ENCODE assay signal across 20 cellular contexts in the genomic region with DNA sequence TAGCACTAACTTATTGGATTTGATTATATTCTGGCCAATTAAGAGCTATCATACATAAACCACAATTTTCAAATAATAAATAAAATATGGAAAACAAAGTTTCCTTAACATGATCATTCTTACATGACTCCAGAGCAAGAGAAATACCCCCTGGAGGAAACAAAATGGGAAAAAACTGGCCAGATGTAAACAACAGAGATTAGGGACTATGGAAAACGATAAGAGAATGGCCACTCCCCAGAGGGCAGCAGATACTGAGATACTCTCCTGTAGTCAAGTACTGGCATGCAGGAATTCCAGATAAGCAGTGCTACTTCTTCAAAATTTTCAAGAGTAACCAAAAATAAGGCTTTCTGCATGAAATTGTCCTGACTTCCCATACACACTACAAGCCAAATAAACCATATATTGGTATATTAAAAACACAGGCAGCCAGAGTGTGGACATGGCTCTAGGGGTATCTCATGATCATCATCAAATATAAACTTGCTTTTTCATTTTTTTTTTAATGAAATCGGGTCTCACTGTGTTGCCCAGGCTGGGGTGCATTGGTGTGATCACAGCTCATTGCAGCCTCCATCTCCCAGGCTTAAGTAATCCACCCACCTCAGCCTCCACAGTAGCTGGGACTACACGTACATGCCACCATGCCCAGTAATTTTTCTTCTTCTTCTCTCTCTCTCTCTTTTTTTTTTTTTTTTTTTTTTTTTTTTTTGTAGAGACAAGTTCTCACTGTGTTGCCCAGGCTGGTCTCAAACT.
DNase-seq lines count a peak whose midpoint lies in the region; ATAC-seq and TF ChIP-seq lines count a peak whose summit lies in the region.
"Had no signal": no experiment of that assay in that cellular context is flagged by ENCODE, and none has a peak within 500 bp of the region (broad histone marks: within the 10 kb centered on the region; RNA-seq: fewer than 3 reads in every experiment).

No MANE protein-coding gene starts in this region.

- no peak overlapping the region for H3K27ac ChIP-seq in foreskin keratinocyte
- H3K27ac ChIP-seq in spleen: no peak overlapping the region
- H3K27ac ChIP-seq: PC-9 had no signal

- ATAC-seq in WTC11 (no peak), foreskin keratinocyte (no peak), omental fat pad (ENCODE audit: low FRiP score) (no peak)

- H3K4me3 Mint-ChIP-seq in WTC11: no peak overlapping the region
- no peak overlapping the region for H3K4me3 Mint-ChIP-seq in osteocyte (ENCODE audit: unreplicated experiment)
- H3K4me3 Mint-ChIP-seq: CD14-positive monocyte had no signal

- H3K4me1 Mint-ChIP-seq in WTC11 (no peaks in the 10 kb centered on the region), osteocyte (ENCODE audit: unreplicated experiment) (peaks cover 24% of the 10 kb centered on the region)

- H3K9me3 ChIP-seq in spleen: no peaks in the 10 kb centered on the region
- H3K9me3 ChIP-seq: MG63 had no signal

- H3K36me3 Mint-ChIP-seq in WTC11 (peaks cover 11% of the 10 kb centered on the region), osteocyte (ENCODE audit: unreplicated experiment) (peaks cover 5% of the 10 kb centered on the region)

- POLR2A ChIA-PET in WTC11 (lab: Charles Lee): interaction anchor here (0.6 kb wide), 1 partner anchor 11 kb away, joined by 5 read pairs; no protein-coding TSS in a partner anchor

- H3K36me3 ChIP-seq in spleen: no peaks in the 10 kb centered on the region

- peaks cover 7% of the 10 kb centered on the region for H3K4me1 ChIP-seq in foreskin keratinocyte
- H3K4me1 ChIP-seq in spleen: peaks cover 0 to 5% (median 0%) of the 10 kb centered on the region in 6 donors

- TF ChIP-seq CTCF in WTC11 (IDR thresholded peaks at IDR 0.05): no peak
- TF ChIP-seq CTCF in foreskin keratinocyte (conservative IDR thresholded peaks at IDR 0.05): peak; percentile 45
- no peak for TF ChIP-seq CTCF in osteocyte (IDR thresholded peaks at IDR 0.05)
- no peak for TF ChIP-seq CTCF in omental fat pad (IDR thresholded peaks at IDR 0.05)
- no peak for TF ChIP-seq CTCF in spleen (IDR thresholded peaks at IDR 0.05 in 8 of 11, conservative IDR thresholded peaks at IDR 0.05 in 3 of 11)

- H3K27ac Mint-ChIP-seq in WTC11 (no peak overlapping the region), osteocyte (ENCODE audit: unreplicated experiment) (peak overlapping the region; percentile 52)
- H3K27ac Mint-ChIP-seq: CD14-positive monocyte had no signal

- H3K27me3 ChIP-seq in foreskin keratinocyte (no peaks in the 10 kb centered on the region), spleen (replicated peaks in 1 of 7) (no peaks in the 10 kb centered on the region)
- H3K27me3 ChIP-seq: MG63 had no signal

- H3K4me3 ChIP-seq in spleen: no peak overlapping the region
- H3K4me3 ChIP-seq: MG63, PC-9 had no signal

- CTCF ChIA-PET in WTC11 (lab: Charles Lee): interaction anchor here (0.6 to 1.2 kb wide), 2 partner anchors 10 to 70 kb away, joined by 3 read pairs; no protein-coding TSS in a partner anchor

- no peak for TF ChIP-seq POLR2A in spleen (IDR thresholded peaks at IDR 0.05)

- intact Hi-C loops in spleen (cut with DNase I; ENCODE audit: low total_unique reads): no loop called here

- H3K9me3 Mint-ChIP-seq in WTC11 (peaks cover 11% of the 10 kb centered on the region), osteocyte (ENCODE audit: unreplicated experiment) (no peaks in the 10 kb centered on the region)
- H3K9me3 Mint-ChIP-seq: CD14-positive monocyte had no signal

- WGBS in spleen, 5 donors: 65 to 80% (median 79%) methylated on average over 3 of the region's 3 CpGs

- H3K27me3 Mint-ChIP-seq in WTC11 (ENCODE audit: low read depth): no peaks in the 10 kb centered on the region
- no peaks in the 10 kb centered on the region for H3K27me3 Mint-ChIP-seq in osteocyte (ENCODE audit: unreplicated experiment)

- peak; percentile 44 for DNase-seq in NCI-H226
- no peak for DNase-seq in WTC11 (ENCODE audit: low spot score)
- no peak for DNase-seq in foreskin keratinocyte
- DNase-seq in osteocyte (ENCODE audit: extremely low spot score, unreplicated experiment): no peak
- DNase-seq in islet precursor cell: no peak
- DNase-seq in omental fat pad (ENCODE audit: low spot score): no peak
- no peak for DNase-seq in spleen
- DNase-seq: ACHN, AML-193, COR-L47, GF-D8, Karpas-422, MG63, NCI-H1092, NCI-H146, NCI-H2081, NCI-H510A, NCI-H774, PC-9 had no signal

TF ChIP-seq in WTC11, 78 proteins besides CTCF, POLR2A, EP300 and RAD21:
- TF ChIP-seq, protein P1, sequence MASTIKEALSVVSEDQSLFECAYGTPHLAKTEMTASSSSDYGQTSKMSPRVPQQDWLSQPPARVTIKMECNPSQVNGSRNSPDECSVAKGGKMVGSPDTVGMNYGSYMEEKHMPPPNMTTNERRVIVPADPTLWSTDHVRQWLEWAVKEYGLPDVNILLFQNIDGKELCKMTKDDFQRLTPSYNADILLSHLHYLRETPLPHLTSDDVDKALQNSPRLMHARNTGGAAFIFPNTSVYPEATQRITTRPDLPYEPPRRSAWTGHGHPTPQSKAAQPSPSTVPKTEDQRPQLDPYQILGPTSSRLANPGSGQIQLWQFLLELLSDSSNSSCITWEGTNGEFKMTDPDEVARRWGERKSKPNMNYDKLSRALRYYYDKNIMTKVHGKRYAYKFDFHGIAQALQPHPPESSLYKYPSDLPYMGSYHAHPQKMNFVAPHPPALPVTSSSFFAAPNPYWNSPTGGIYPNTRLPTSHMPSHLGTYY (CRISPR knock-in tag; IDR thresholded peaks at IDR 0.05): no peak
- TF ChIP-seq, protein P2, sequence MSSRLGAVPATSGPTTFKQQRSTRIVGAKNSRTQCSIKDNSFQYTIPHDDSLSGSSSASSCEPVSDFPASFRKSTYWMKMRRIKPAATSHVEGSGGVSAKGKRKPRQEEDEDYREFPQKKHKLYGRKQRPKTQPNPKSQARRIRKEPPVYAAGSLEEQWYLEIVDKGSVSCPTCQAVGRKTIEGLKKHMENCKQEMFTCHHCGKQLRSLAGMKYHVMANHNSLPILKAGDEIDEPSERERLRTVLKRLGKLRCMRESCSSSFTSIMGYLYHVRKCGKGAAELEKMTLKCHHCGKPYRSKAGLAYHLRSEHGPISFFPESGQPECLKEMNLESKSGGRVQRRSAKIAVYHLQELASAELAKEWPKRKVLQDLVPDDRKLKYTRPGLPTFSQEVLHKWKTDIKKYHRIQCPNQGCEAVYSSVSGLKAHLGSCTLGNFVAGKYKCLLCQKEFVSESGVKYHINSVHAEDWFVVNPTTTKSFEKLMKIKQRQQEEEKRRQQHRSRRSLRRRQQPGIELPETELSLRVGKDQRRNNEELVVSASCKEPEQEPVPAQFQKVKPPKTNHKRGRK (CRISPR knock-in tag; IDR thresholded peaks at IDR 0.05; ENCODE audit: borderline replicate concordance): no peak
- TF ChIP-seq ZNF121 (CRISPR knock-in tag; IDR thresholded peaks at IDR 0.05) (0 out of 2 replicates have a peak, but pooled peaks have one; percentile 51), ZNF416 (CRISPR knock-in tag; IDR thresholded peaks at IDR 0.05) (no peak)
